ENCODE assay signal across 14 cellular contexts in the genomic region with DNA sequence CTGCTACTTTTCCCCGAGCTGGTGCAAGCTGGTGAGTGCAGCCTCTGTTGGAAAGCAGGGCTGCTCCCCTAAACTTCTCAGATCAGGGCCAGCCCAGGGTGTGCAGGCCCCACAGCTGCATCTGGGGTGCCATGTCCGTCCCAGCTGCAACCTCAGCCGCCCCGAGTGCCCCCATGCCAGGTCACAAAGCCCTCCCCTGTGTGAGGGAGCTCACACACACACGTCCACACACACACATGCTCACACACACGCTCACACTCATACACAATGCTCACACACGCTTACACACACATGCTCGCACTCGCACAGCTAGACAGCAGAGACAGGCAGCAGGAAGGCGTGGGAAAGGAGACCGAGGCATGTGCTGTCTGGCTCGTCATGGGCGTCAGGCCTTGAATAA. TPM values are rescaled to one million over a fixed set of nuclear protein-coding genes. Genes with fewer than 3 reads are reported as not detected.
DNase-seq lines count a peak whose midpoint lies in the region; ATAC-seq and TF ChIP-seq lines count a peak whose summit lies in the region.
"Had no signal": no experiment of that assay in that cellular context is flagged by ENCODE, and none has a peak within 500 bp of the region (broad histone marks: within the 10 kb centered on the region; RNA-seq: fewer than 3 reads in every experiment).

No MANE protein-coding gene starts in this region.

- POLR2A ChIA-PET in IMR-90 (lab: Charles Lee; ENCODE audit: unreplicated experiment) = no interaction called here

- H4K5ac ChIP-seq in IMR-90 (ENCODE audit: low read depth, low read length) = no peak overlapping the region

- TF ChIP-seq CTCF in IMR-90 (conservative IDR thresholded peaks at IDR 0.05; ENCODE audit: low read depth, low read length) (no peak), endodermal cell (conservative IDR thresholded peaks at IDR 0.05) (no peak)

- H3K4me3 ChIP-seq in IMR-90 (ENCODE audit: insufficient read depth, low read depth, low read length) = no peak overlapping the region
- no peak overlapping the region for H3K4me3 ChIP-seq in endodermal cell (ENCODE audit: low read length)
- peak overlapping the region; percentile 16 for H3K4me3 ChIP-seq in trophoblast cell (ENCODE audit: low read depth, low read length)
- H3K4me3 ChIP-seq: GM23248 had no signal

- H3K14ac ChIP-seq in IMR-90 (replicated peaks; ENCODE audit: low read depth, low read length) (no peak overlapping the region), trophoblast cell (ENCODE audit: low read length) (no peak overlapping the region)

- peaks cover 0 to 25% of the 10 kb centered on the region in 2 experiments; a peak in 2 of 4 replicates for H3K79me1 ChIP-seq in IMR-90 (ENCODE audit: low read depth in 1 of 2, low read length in 2 of 2)
- H3K79me1 ChIP-seq in trophoblast cell (ENCODE audit: low read length) = no peaks in the 10 kb centered on the region

- H2BK20ac ChIP-seq in IMR-90 (ENCODE audit: low read depth, low read length) = no peak overlapping the region

- no peak overlapping the region for H3K4me3 Mint-ChIP-seq in activated T-cell treated with anti-CD3 and anti-CD28 coated beads, Interleukin-2, amount 50 U/mL, for 24 hours
- H3K4me3 Mint-ChIP-seq in endodermal cell = no peak overlapping the region
- no peak overlapping the region for H3K4me3 Mint-ChIP-seq in T-helper 2 cell treated with Interferon-gamma antibody and Interleukin-4, amounts not matched to agents 5 μg/mL and 100 μg/mL, for 36 hours
- H3K4me3 Mint-ChIP-seq in stimulated activated naive CD8-positive, alpha-beta T cell treated with anti-CD3 and anti-CD28 coated beads, Interleukin-15, amount 100 ng/mL, for 72 hours = no peak overlapping the region
- H3K4me3 Mint-ChIP-seq: CD4-positive, alpha-beta T cell had no signal

- H3K27me3 Mint-ChIP-seq in activated T-cell treated with anti-CD3 and anti-CD28 coated beads, Interleukin-2, amount 50 U/mL, for 24 hours = no peaks in the 10 kb centered on the region
- H3K27me3 Mint-ChIP-seq in endodermal cell (ENCODE audit: insufficient read depth) = no peaks in the 10 kb centered on the region
- no peaks in the 10 kb centered on the region for H3K27me3 Mint-ChIP-seq in T-helper 2 cell treated with Interferon-gamma antibody and Interleukin-4, amounts not matched to agents 5 μg/mL and 100 μg/mL, for 36 hours (ENCODE audit: low read depth)
- no peaks in the 10 kb centered on the region for H3K27me3 Mint-ChIP-seq in stimulated activated naive CD8-positive, alpha-beta T cell treated with anti-CD3 and anti-CD28 coated beads, Interleukin-15, amount 100 ng/mL, for 72 hours
- H3K27me3 Mint-ChIP-seq: CD4-positive, alpha-beta T cell had no signal

- H3K4me1 Mint-ChIP-seq in activated T-cell treated with anti-CD3 and anti-CD28 coated beads, Interleukin-2, amount 50 U/mL, for 24 hours (ENCODE audit: low read depth) = peaks cover 12% of the 10 kb centered on the region
- H3K4me1 Mint-ChIP-seq in endodermal cell = peaks cover 10% of the 10 kb centered on the region
- H3K4me1 Mint-ChIP-seq in T-helper 2 cell treated with Interferon-gamma antibody and Interleukin-4, amounts not matched to agents 5 μg/mL and 100 μg/mL, for 36 hours (ENCODE audit: low read depth) = peaks cover 5% of the 10 kb centered on the region
- H3K4me1 Mint-ChIP-seq in stimulated activated naive CD8-positive, alpha-beta T cell treated with anti-CD3 and anti-CD28 coated beads, Interleukin-15, amount 100 ng/mL, for 72 hours = peaks cover 14% of the 10 kb centered on the region

- H3K4me2 ChIP-seq in IMR-90 (ENCODE audit: low read depth, low read length) (no peak overlapping the region), trophoblast cell (ENCODE audit: low read length) (no peak overlapping the region)

- H3K36me3 Mint-ChIP-seq in activated T-cell treated with anti-CD3 and anti-CD28 coated beads, Interleukin-2, amount 50 U/mL, for 24 hours (ENCODE audit: low read depth) = peaks cover 88% of the 10 kb centered on the region
- peaks cover 21% of the 10 kb centered on the region for H3K36me3 Mint-ChIP-seq in endodermal cell (ENCODE audit: low read depth)
- H3K36me3 Mint-ChIP-seq in T-helper 2 cell treated with Interferon-gamma antibody and Interleukin-4, amounts not matched to agents 5 μg/mL and 100 μg/mL, for 36 hours (ENCODE audit: low read depth) = peaks cover 14% of the 10 kb centered on the region

- CTCF ChIA-PET in IMR-90 (lab: Yijun Ruan, JAX) = no interaction called here

- H3K4me1 ChIP-seq in IMR-90 (ENCODE audit: control insufficient read depth, insufficient read depth, low read length) (peaks cover 12% of the 10 kb centered on the region), endodermal cell (ENCODE audit: control insufficient read depth, insufficient read depth, low read length) (peaks cover 8% of the 10 kb centered on the region), trophoblast cell (ENCODE audit: control insufficient read depth in 1 of 2, insufficient read depth in 2 of 2, low read length in 2 of 2) (peaks cover 5 to 7% of the 10 kb centered on the region in 2 experiments)

- H3K36me3 ChIP-seq in IMR-90 (ENCODE audit: control insufficient read depth, insufficient read depth, low read length) (peaks cover 29% of the 10 kb centered on the region), endodermal cell (ENCODE audit: control insufficient read depth, insufficient read depth, low read length) (peaks cover 9% of the 10 kb centered on the region), trophoblast cell (ENCODE audit: control insufficient read depth in 1 of 2, insufficient read depth in 2 of 2, low read length in 2 of 2) (peaks cover 23 to 28% of the 10 kb centered on the region in 2 experiments)

- peak overlapping the region; percentile 45 for H3K4ac ChIP-seq in IMR-90 (ENCODE audit: low read depth, low read length)
- no peak overlapping the region for H3K4ac ChIP-seq in trophoblast cell (ENCODE audit: low read depth, low read length)

- H3K9ac ChIP-seq in IMR-90 (ENCODE audit: low read depth, low read length) (no peak overlapping the region), endodermal cell (ENCODE audit: extremely low read depth, low read length, poor library complexity, severe bottlenecking) (no peak overlapping the region), trophoblast cell (ENCODE audit: low read length) (no peak overlapping the region)
- H3K9ac ChIP-seq: GM23248 had no signal

- intact Hi-C loops in IMR-90 (cut with micrococcal nuclease) = no loop called here

- H4K91ac ChIP-seq in IMR-90 (ENCODE audit: insufficient read depth, low read depth, low read length) = no peak overlapping the region
- H4K91ac ChIP-seq in trophoblast cell (ENCODE audit: low read depth, low read length) = no peak overlapping the region

- H2BK5ac ChIP-seq in IMR-90 (ENCODE audit: low read depth, low read length, poor library complexity, severe bottlenecking) (peak overlapping the region; percentile 2), trophoblast cell (ENCODE audit: low read depth, low read length, poor library complexity) (no peak overlapping the region)

- H2AK5ac ChIP-seq in IMR-90 (ENCODE audit: low read depth, low read length) = peak overlapping the region; percentile 64; the same call in 1 of the 2 replicates
- no peak overlapping the region for H2AK5ac ChIP-seq in trophoblast cell (ENCODE audit: low read length)

- H2AFZ ChIP-seq in IMR-90 (replicated peaks; ENCODE audit: low read length, poor library complexity) = no peak overlapping the region
- no peak overlapping the region for H2AFZ ChIP-seq in trophoblast cell (ENCODE audit: insufficient read depth, low read length, poor library complexity)
- H2AFZ ChIP-seq: GM23248 had no signal

- H2BK120ac ChIP-seq in IMR-90 (ENCODE audit: low read depth, low read length) (no peak overlapping the region; the same call in 1 of the 2 replicates), trophoblast cell (ENCODE audit: insufficient read depth, low read length, poor library complexity) (no peak overlapping the region)

- no peak for TF ChIP-seq RAD21 in IMR-90 (IDR thresholded peaks at IDR 0.05; ENCODE audit: low read length)

- no peak overlapping the region for H2AK9ac ChIP-seq in IMR-90 (replicated peaks; ENCODE audit: low read depth, low read length, poor library complexity)

- no peaks in the 10 kb centered on the region for H3K9me3 ChIP-seq in IMR-90 (ENCODE audit: control insufficient read depth, insufficient read depth, low read length)
- H3K9me3 ChIP-seq in endodermal cell (ENCODE audit: control insufficient read depth, low read length) = no peaks in the 10 kb centered on the region
- H3K9me3 ChIP-seq in trophoblast cell (ENCODE audit: insufficient read depth, low read depth, low read length) = no peaks in the 10 kb centered on the region

- no peak overlapping the region for H2BK15ac ChIP-seq in IMR-90 (ENCODE audit: low read depth, low read length)

- peaks cover 7% of the 10 kb centered on the region for H3K9me1 ChIP-seq in IMR-90 (ENCODE audit: insufficient read depth, low read length)

- in situ Hi-C loops in IMR-90 (cut with MboI; ENCODE audit: low sequenced_read_pairs) = no loop called here

- no peak overlapping the region for H3K18ac ChIP-seq in IMR-90 (ENCODE audit: low read depth, low read length)
- no peak overlapping the region for H3K18ac ChIP-seq in trophoblast cell (ENCODE audit: low read length)

- no peak overlapping the region for H3K27ac Mint-ChIP-seq in activated T-cell treated with anti-CD3 and anti-CD28 coated beads, Interleukin-2, amount 50 U/mL, for 24 hours
- peak overlapping the region; percentile 69 for H3K27ac Mint-ChIP-seq in endodermal cell
- no peak overlapping the region for H3K27ac Mint-ChIP-seq in T-helper 2 cell treated with Interferon-gamma antibody and Interleukin-4, amounts not matched to agents 5 μg/mL and 100 μg/mL, for 36 hours
- H3K27ac Mint-ChIP-seq in stimulated activated naive CD8-positive, alpha-beta T cell treated with anti-CD3 and anti-CD28 coated beads, Interleukin-15, amount 100 ng/mL, for 72 hours = peak overlapping the region in 1 of 2 donors; percentile 35
- H3K27ac Mint-ChIP-seq: CD4-positive, alpha-beta T cell had no signal

- H4K20me1 ChIP-seq in IMR-90 (ENCODE audit: insufficient read depth, low read length) = no peaks in the 10 kb centered on the region

- H4K8ac ChIP-seq in IMR-90 (ENCODE audit: low read depth in 2 of 2, low read length in 2 of 2) = no peak overlapping the region
- H4K8ac ChIP-seq in trophoblast cell (ENCODE audit: low read depth, low read length) = no peak overlapping the region

- ATAC-seq in IMR-90 (ENCODE audit: low read depth) (no peak), HG02840 (IDR thresholded peaks at IDR 0.05; ENCODE audit: low FRiP score, unreplicated experiment) (no peak)
- no peak for ATAC-seq in stimulated activated naive CD8-positive, alpha-beta T cell treated with anti-CD3 and anti-CD28 coated beads, Interleukin-15, amount 100 ng/mL, for 72 hours
- ATAC-seq: PC-3 had no signal

- peak; percentile 3 for DNase-seq in activated T-cell treated with anti-CD3 and anti-CD28 coated beads, Interleukin-2, amount 50 U/mL, for 24 hours
- DNase-seq in activated T-cell treated with anti-CD3 and anti-CD28 coated beads for 4 hours = no peak
- DNase-seq in IMR-90 = no peak
- no peak for DNase-seq in endodermal cell
- no peak for DNase-seq in trophoblast cell
- DNase-seq in T-helper 2 cell treated with Interferon-gamma antibody and Interleukin-4, amounts not matched to agents 5 μg/mL and 100 μg/mL, for 36 hours (ENCODE audit: low spot score) = no peak
- no peak for DNase-seq in stimulated activated naive CD8-positive, alpha-beta T cell treated with anti-CD3 and anti-CD28 coated beads, Interleukin-15, amount 100 ng/mL, for 72 hours
- DNase-seq: CD4-positive, alpha-beta T cell; DMS79; GM23248; NCI-H1105 treated with DMSO at 0.1 percent for 48 hours; NCI-H187; PC-3 had no signal

- no peaks in the 10 kb centered on the region for H3K79me2 ChIP-seq in trophoblast cell (ENCODE audit: control insufficient read depth, insufficient read depth, low read length, poor library complexity)

- no peak overlapping the region for H4K12ac ChIP-seq in trophoblast cell (ENCODE audit: low read depth, low read length)

- WGBS in IMR-90 (ENCODE audit: extremely low coverage in 2 of 2, insufficient read length in 1 of 2), 2 experiments = 73% methylated on average over 2 of the region's 13 CpGs; no CpG with 5 or more reads in 1 of the 2 experiments
- WGBS in endodermal cell (ENCODE audit: insufficient coverage in 1 of 2, insufficient read length in 1 of 2), 2 experiments = 94 to 98% methylated on average over 9 to 13 of the region's 13 CpGs
- WGBS in trophoblast cell (ENCODE audit: extremely low coverage, insufficient coverage, insufficient read length) = no CpG with 5 or more reads among the region's 13 CpGs

- TF ChIP-seq POLR2A in IMR-90 (IDR thresholded peaks at IDR 0.05; ENCODE audit: low read depth, low read length) = no peak

- H3K27me3 ChIP-seq in IMR-90 (ENCODE audit: control insufficient read depth, insufficient read depth, low read length) (no peaks in the 10 kb centered on the region), endodermal cell (ENCODE audit: control insufficient read depth, insufficient read depth, low read length, poor library complexity, severe bottlenecking) (no peaks in the 10 kb centered on the region), trophoblast cell (ENCODE audit: insufficient read depth, low read length) (no peaks in the 10 kb centered on the region)

- dilution Hi-C loops in IMR-90 (cut with HindIII; ENCODE audit: low sequenced_read_pairs, unreplicated experiment) = no loop called here

- H3K27ac ChIP-seq in IMR-90 (ENCODE audit: insufficient read depth, low read length) = no peak overlapping the region
- no peak overlapping the region for H3K27ac ChIP-seq in endodermal cell (ENCODE audit: low read depth, low read length)
- no peak overlapping the region for H3K27ac ChIP-seq in trophoblast cell (ENCODE audit: low read depth, low read length)
- H3K27ac ChIP-seq: GM23248 had no signal

- no TSS peak for BruUV-seq in IMR-90 (replicated peaks; lab: Mats Ljungman, UMichigan)

- no peak overlapping the region for H3K56ac ChIP-seq in IMR-90 (ENCODE audit: extremely low read depth, insufficient read depth, low read length)

- no peak overlapping the region for H3K23ac ChIP-seq in IMR-90 (ENCODE audit: low read depth, low read length)
- H3K23ac ChIP-seq in trophoblast cell (ENCODE audit: low read length) = no peak overlapping the region

- H2BK12ac ChIP-seq in trophoblast cell (ENCODE audit: low read length) = no peak overlapping the region

- no peaks in the 10 kb centered on the region for H3K9me3 Mint-ChIP-seq in activated T-cell treated with anti-CD3 and anti-CD28 coated beads, Interleukin-2, amount 50 U/mL, for 24 hours
- no peaks in the 10 kb centered on the region for H3K9me3 Mint-ChIP-seq in endodermal cell
- no peaks in the 10 kb centered on the region for H3K9me3 Mint-ChIP-seq in T-helper 2 cell treated with Interferon-gamma antibody and Interleukin-4, amounts not matched to agents 5 μg/mL and 100 μg/mL, for 36 hours
- H3K9me3 Mint-ChIP-seq in stimulated activated naive CD8-positive, alpha-beta T cell treated with anti-CD3 and anti-CD28 coated beads, Interleukin-15, amount 100 ng/mL, for 72 hours = no peaks in the 10 kb centered on the region
- H3K9me3 Mint-ChIP-seq: CD4-positive, alpha-beta T cell had no signal

RNA-seq across cellular contexts. Expression of a gene that starts 55.4 kb away (rescaled TPM):
- total RNA-seq in IMR-90 (2012; rRNA removed) (43.2 and 49.7 TPM in 2 replicates), endodermal cell (10 to 100 TPM; 27.1 to 40.1 TPM)
- polyA plus RNA-seq in IMR-90 (2012; rRNA removed) = 40.7 and 46.0 TPM in 2 replicates
- polyA plus RNA-seq in IMR-90 (2012; cell fraction: cytosol; rRNA removed) = 29.8 and 43.8 TPM in 2 replicates
- polyA plus RNA-seq in IMR-90 (2012; cell fraction: nucleus; rRNA removed; ENCODE audit: low replicate concordance) = 17.0 and 52.0 TPM in 2 replicates
- 25.3 TPM for polyA plus RNA-seq in endodermal cell (2013, experiment 1 of 2)
- 23.9 TPM for polyA plus RNA-seq in endodermal cell (2013, experiment 2 of 2)
- polyA plus RNA-seq in trophoblast cell (2013) = 45.0 and 46.2 TPM in 2 replicates
